Comparison of ENCODE assay signal across 14 cellular contexts in genomic region chr18:70037453-70038061, GRCh38.
DNase-seq lines count a peak whose midpoint lies in the region; ATAC-seq lines count a peak whose summit lies in the region.
"Had no signal": no experiment of that assay in that cellular context is flagged by ENCODE, and none has a peak within 500 bp of the region (broad histone marks: within the 10 kb centered on the region; RNA-seq: fewer than 3 reads in every experiment).

No MANE protein-coding gene starts in this region.

- H3K9me3 ChIP-seq in right cardiac atrium (ENCODE audit: control insufficient read depth, low read length) = no peaks in the 10 kb centered on the region
- H3K9me3 ChIP-seq: A549, ascending aorta, Peyer's patch, thoracic aorta had no signal

- peak overlapping the region; percentile 60 for H3K27ac Mint-ChIP-seq in stimulated activated memory B cell treated with anti-CD40 and anti-IgM and Interleukin-4, amounts not matched to agents 10 μg/mL and 1 μg/mL and 100 μg/mL, for 72 hours
- H3K27ac Mint-ChIP-seq: activated T-helper 1 cell treated with anti-CD3 and anti-CD28 coated beads, Interleukin-12 subunit alpha, Interleukin-12 subunit beta, Interleukin-2, Interleukin-4 antibody, amounts not matched to agents 30 ng/mL and 10 ng/mL and 1 ng/mL, durations not matched to agents 14 hours and 24 hours and 36 hours had no signal

- H3K27me3 ChIP-seq in right cardiac atrium (ENCODE audit: control insufficient read depth, insufficient read depth) = no peaks in the 10 kb centered on the region
- H3K27me3 ChIP-seq: ascending aorta, Peyer's patch had no signal

- H3K9me3 Mint-ChIP-seq in stimulated activated memory B cell treated with anti-CD40 and anti-IgM and Interleukin-4, amounts not matched to agents 10 μg/mL and 1 μg/mL and 100 μg/mL, for 72 hours = no peaks in the 10 kb centered on the region

- no peaks in the 10 kb centered on the region for H3K4me1 ChIP-seq in right cardiac atrium (ENCODE audit: control insufficient read depth, insufficient read depth, low read length)
- H3K4me1 ChIP-seq: ascending aorta, Peyer's patch had no signal

- H3K27ac ChIP-seq in right cardiac atrium (ENCODE audit: low read length) = no peak overlapping the region
- H3K27ac ChIP-seq: A549, ascending aorta, Peyer's patch, thoracic aorta had no signal

- no peak overlapping the region for H3K4me3 Mint-ChIP-seq in stimulated activated memory B cell treated with anti-CD40 and anti-IgM and Interleukin-4, amounts not matched to agents 10 μg/mL and 1 μg/mL and 100 μg/mL, for 72 hours
- H3K4me3 Mint-ChIP-seq: activated T-helper 1 cell treated with anti-CD3 and anti-CD28 coated beads, Interleukin-12 subunit alpha, Interleukin-12 subunit beta, Interleukin-2, Interleukin-4 antibody, amounts not matched to agents 30 ng/mL and 10 ng/mL and 1 ng/mL, durations not matched to agents 14 hours and 24 hours and 36 hours had no signal

- H3K27me3 Mint-ChIP-seq in stimulated activated memory B cell treated with anti-CD40 and anti-IgM and Interleukin-4, amounts not matched to agents 10 μg/mL and 1 μg/mL and 100 μg/mL, for 72 hours = no peaks in the 10 kb centered on the region

- DNase-seq in Right ventricle myocardium inferior (ENCODE audit: missing footprints) = no peak
- no peak for DNase-seq in right cardiac atrium
- DNase-seq in SK-MEL-5 (ENCODE audit: low read depth, low spot score) = peak; percentile 79
- no peak for DNase-seq in stimulated activated CD4-positive, alpha-beta T cell treated with anti-CD3 and anti-CD28 coated beads, Interleukin-4, amount 100 ng/mL, for 1 hour
- no peak for DNase-seq in mesenteric fat pad (ENCODE audit: low spot score)
- DNase-seq in stimulated activated CD4-positive, alpha-beta T cell treated with anti-CD3 and anti-CD28 coated beads, Interleukin-4, amount 100 ng/mL, for 24 hours = no peak
- DNase-seq: activated CD4-positive, alpha-beta T cell treated with anti-CD3 and anti-CD28 coated beads, Interleukin-2, amount 50 U/mL, for 1 hour; Peyer's patch had no signal

- intact Hi-C loops in Right ventricle myocardium inferior (cut with DNase I) = no loop called here
- intact Hi-C loops in right cardiac atrium (cut with DNase I) = no loop called here

- in situ Hi-C loops in SK-MEL-5 (cut with HindIII; ENCODE audit: low pct_unique_long_range_greater_than_20kb, low sequenced_read_pairs) = no loop called here

- peaks cover 22% of the 10 kb centered on the region for H3K4me1 Mint-ChIP-seq in stimulated activated memory B cell treated with anti-CD40 and anti-IgM and Interleukin-4, amounts not matched to agents 10 μg/mL and 1 μg/mL and 100 μg/mL, for 72 hours

- H3K36me3 Mint-ChIP-seq in stimulated activated memory B cell treated with anti-CD40 and anti-IgM and Interleukin-4, amounts not matched to agents 10 μg/mL and 1 μg/mL and 100 μg/mL, for 72 hours = peaks cover 44% of the 10 kb centered on the region

- peak; percentile 81 for ATAC-seq in Right ventricle myocardium inferior
- ATAC-seq in right cardiac atrium = no peak
- peak; percentile 29 for ATAC-seq in HG02870 (IDR thresholded peaks at IDR 0.05; ENCODE audit: unreplicated experiment)
- no peak for ATAC-seq in stimulated activated memory B cell treated with anti-CD40 and anti-IgM and Interleukin-4, amounts not matched to agents 10 μg/mL and 1 μg/mL and 100 μg/mL, for 72 hours
- ATAC-seq: A549 had no signal

- 87% methylated on average over 6 of the region's 6 CpGs for WGBS in right cardiac atrium

- H3K4me3 ChIP-seq in right cardiac atrium (ENCODE audit: low read length) = no peak overlapping the region
- H3K4me3 ChIP-seq: A549, ascending aorta, Peyer's patch, thoracic aorta had no signal

Comparison
In these comparisons a context has a peak if more than half of its experiments do, and no peak if none do; other contexts are left out.
1. ATAC-seq: peak in Right ventricle myocardium inferior (single experiment) and HG02870 (single experiment); none in right cardiac atrium (0 of 2) and stimulated activated memory B cell treated with anti-CD40 and anti-IgM and Interleukin-4, amounts not matched to agents 10 μg/mL and 1 μg/mL and 100 μg/mL, for 72 hours (single experiment).